8 cellular contexts compared by ENCODE assay signal in genomic region chrX:102712967-102713677, GRCh38. TPM values are rescaled to one million over a fixed set of nuclear protein-coding genes. Genes with fewer than 3 reads are reported as not detected.
A peak's percentile ranks its signal among the peaks of the same experiment; 100 is the strongest.
DNase-seq lines count a peak whose midpoint lies in the region; ATAC-seq and TF ChIP-seq lines count a peak whose summit lies in the region.

No MANE protein-coding gene starts in this region.

- no peaks in the 10 kb centered on the region for H3K36me3 Mint-ChIP-seq in activated CD4-positive, alpha-beta memory T cell treated with anti-CD3 and anti-CD28 coated beads, Interleukin-2, amount 10 ng/mL, durations not matched to agents 7 days and 5 days (ENCODE audit: low read depth)

- TF ChIP-seq CTCF in esophagus muscularis mucosa (IDR thresholded peaks at IDR 0.05), result peak; percentile 49 to 66 (median 55)
- peak; percentile 48 to 76 (median 54) for TF ChIP-seq CTCF in transverse colon (IDR thresholded peaks at IDR 0.05)

- no peak for TF ChIP-seq EP300 in esophagus muscularis mucosa (IDR thresholded peaks at IDR 0.05)
- no peak for TF ChIP-seq EP300 in transverse colon (IDR thresholded peaks at IDR 0.05; ENCODE audit: low read depth)

- no peaks in the 10 kb centered on the region for H3K9me3 Mint-ChIP-seq in activated CD4-positive, alpha-beta memory T cell treated with anti-CD3 and anti-CD28 coated beads, Interleukin-2, amount 10 ng/mL, durations not matched to agents 7 days and 5 days

- peaks cover 9% of the 10 kb centered on the region for H3K4me1 Mint-ChIP-seq in activated CD4-positive, alpha-beta memory T cell treated with anti-CD3 and anti-CD28 coated beads, Interleukin-2, amount 10 ng/mL, durations not matched to agents 7 days and 5 days

- H3K27me3 ChIP-seq in esophagus muscularis mucosa, result no peaks in the 10 kb centered on the region
- no peaks in the 10 kb centered on the region for H3K27me3 ChIP-seq in transverse colon

- in situ Hi-C loops in G401 (cut with HindIII; ENCODE audit: low sequenced_read_pairs) (no loop called here), transverse colon (cut with MboI; ENCODE audit: low pct_ligation_motif_present in 1 of 4, low pct_unique_long_range_greater_than_20kb in 1 of 4, low sequenced_read_pairs in 3 of 4) (no loop called here)

- H3K27ac ChIP-seq in esophagus muscularis mucosa (replicated peaks in 1 of 4) (peak overlapping the region; percentile 83 to 91 (median 87)), transverse colon (peak overlapping the region; percentile 74 to 85 (median 82))

- CTCF ChIA-PET in activated CD4-positive, alpha-beta memory T cell treated with anti-CD3 and anti-CD28 coated beads, Interleukin-2, amount 10 ng/mL, durations not matched to agents 7 days and 5 days (lab: Charles Lee), result no interaction called here

- POLR2A ChIA-PET in activated CD4-positive, alpha-beta memory T cell treated with anti-CD3 and anti-CD28 coated beads, Interleukin-2, amount 10 ng/mL, durations not matched to agents 7 days and 5 days (lab: Charles Lee), result no interaction called here

- intact Hi-C loops in esophagus muscularis mucosa (cut with DNase I) (no loop called here), transverse colon (cut with DNase I; ENCODE audit: low total_unique reads) (no loop called here)

- H3K4me3 ChIP-seq in esophagus muscularis mucosa (peak overlapping the region; percentile 65 to 76 (median 66)), transverse colon (peak overlapping the region; percentile 50 to 68 (median 61))

- H3K9me3 ChIP-seq in esophagus muscularis mucosa (no peaks in the 10 kb centered on the region), transverse colon (no peaks in the 10 kb centered on the region)

- WGBS in esophagus muscularis mucosa, result 33% methylated on average over 17 of the region's 28 CpGs
- 50% methylated on average over 20 of the region's 28 CpGs; no CpG with 5 or more reads in 1 of the 2 donors for WGBS in transverse colon (ENCODE audit: low coverage in 1 of 2), 2 donors

- peak; percentile 83 for DNase-seq in G401 (ENCODE audit: low spot score)
- DNase-seq in NCI-H1092 treated with DMSO at 0.1 percent for 48 hours (lab: John Stamatoyannopoulos, UW), result peak; percentile 74
- no peak for DNase-seq in activated CD4-positive, alpha-beta memory T cell treated with anti-CD3 and anti-CD28 coated beads, Interleukin-2, amount 10 ng/mL, durations not matched to agents 7 days and 5 days
- DNase-seq in esophagus muscularis mucosa (ENCODE audit: extremely low spot score), result no peak
- peak; percentile 24 for DNase-seq in middle frontal gyrus (ENCODE audit: extremely low spot score, low spot score)
- peak; percentile 55 for DNase-seq in transverse colon
- no peak for DNase-seq in NCI-H1048 (lab: John Stamatoyannopoulos, UW)

- H3K4me1 ChIP-seq in esophagus muscularis mucosa (peaks cover 0 to 11% (median 8%) of the 10 kb centered on the region in 4 donors), transverse colon (no peaks in the 10 kb centered on the region)

- peak overlapping the region; percentile 54 for H3K4me3 Mint-ChIP-seq in activated CD4-positive, alpha-beta memory T cell treated with anti-CD3 and anti-CD28 coated beads, Interleukin-2, amount 10 ng/mL, durations not matched to agents 7 days and 5 days

- no peak for ATAC-seq in HG03457 (IDR thresholded peaks at IDR 0.05; ENCODE audit: unreplicated experiment)

- H3K27ac Mint-ChIP-seq in activated CD4-positive, alpha-beta memory T cell treated with anti-CD3 and anti-CD28 coated beads, Interleukin-2, amount 10 ng/mL, durations not matched to agents 7 days and 5 days, result no peak overlapping the region

- H3K27me3 Mint-ChIP-seq in activated CD4-positive, alpha-beta memory T cell treated with anti-CD3 and anti-CD28 coated beads, Interleukin-2, amount 10 ng/mL, durations not matched to agents 7 days and 5 days, result peaks cover 23% of the 10 kb centered on the region

- H3K36me3 ChIP-seq in esophagus muscularis mucosa (no peaks in the 10 kb centered on the region), transverse colon (no peaks in the 10 kb centered on the region)

- TF ChIP-seq POLR2A in esophagus muscularis mucosa (IDR thresholded peaks at IDR 0.05; ENCODE audit: low read depth) (no peak), transverse colon (IDR thresholded peaks at IDR 0.05) (no peak)

RNA-seq across cellular contexts. Expression of gene GPRASP2, which starts 0.9 kb away (rescaled TPM):
- 21.1 and 43.9 TPM in 2 replicates for total RNA-seq in G401 (2014; rRNA removed; shearing (Covaris generic))
- under 1 TPM; 0.23 TPM for total RNA-seq in activated CD4-positive, alpha-beta memory T cell treated with anti-CD3 and anti-CD28 coated beads, Interleukin-2, amount 10 ng/mL, durations not matched to agents 7 days and 5 days
- total RNA-seq in esophagus muscularis mucosa (10 to 100 TPM in 3 of 4 donors, 1 to 10 TPM in 1; 5.4 to 14.9 (median 10.7) TPM), transverse colon (1 to 10 TPM; 1.2 to 4.6 (median 2.7) TPM)

RNA-seq across cellular contexts. Expression of gene GPRASP3, which starts 7.4 kb away (rescaled TPM):
- total RNA-seq in G401 (2014; rRNA removed; shearing (Covaris generic)), result 2.0 and 5.1 TPM in 2 replicates
- total RNA-seq in activated CD4-positive, alpha-beta memory T cell treated with anti-CD3 and anti-CD28 coated beads, Interleukin-2, amount 10 ng/mL, durations not matched to agents 7 days and 5 days, result 1 to 10 TPM; 1.6 to 2.0 TPM
- 1 to 10 TPM; 3.7 to 6.9 (median 4.6) TPM for total RNA-seq in esophagus muscularis mucosa
- 1 to 10 TPM in 2 of 4 donors, not detected in 2; 1.5 to 4.0 TPM for total RNA-seq in transverse colon

Comparison
In these comparisons a context has a peak if more than half of its experiments do, and no peak if none do; other contexts are left out.
1. DNase-seq: peak in G401 (single experiment), NCI-H1092 treated with DMSO at 0.1 percent for 48 hours (single experiment), middle frontal gyrus (single experiment) and transverse colon (single experiment); none in activated CD4-positive, alpha-beta memory T cell treated with anti-CD3 and anti-CD28 coated beads, Interleukin-2, amount 10 ng/mL, durations not matched to agents 7 days and 5 days (single experiment), esophagus muscularis mucosa (single experiment) and NCI-H1048 (single experiment).